ENCODE assay signal across 9 cellular contexts in genomic region chr6:167849846-167850459, GRCh38. TPM values are rescaled to one million over a fixed set of nuclear protein-coding genes. Genes with fewer than 3 reads are reported as not detected.
DNase-seq lines count a peak whose midpoint lies in the region; ATAC-seq and TF ChIP-seq lines count a peak whose summit lies in the region.
"Had no signal": no experiment of that assay in that cellular context is flagged by ENCODE, and none has a peak within 500 bp of the region (broad histone marks: within the 10 kb centered on the region; RNA-seq: fewer than 3 reads in every experiment).

No MANE protein-coding gene starts in this region.

- no peak overlapping the region for H2AK5ac ChIP-seq in mesendoderm (ENCODE audit: low read length)

- no peak for TF ChIP-seq CTCF in cardiac fibroblast (IDR thresholded peaks at IDR 0.05; ENCODE audit: low read depth, low read length)

- no peak overlapping the region for H4K8ac ChIP-seq in mesendoderm (ENCODE audit: low read depth, low read length)

- H3K4me3 ChIP-seq in cardiac fibroblast (replicated peaks in 1 of 2; ENCODE audit: low read depth in 2 of 2, low read length in 2 of 2) (no peak overlapping the region), mesendoderm (ENCODE audit: low read length) (no peak overlapping the region)

- peak; percentile 27 for DNase-seq in DMS53 treated with DMSO at 0.1 percent for 48 hours (lab: John Stamatoyannopoulos, UW; ENCODE audit: unreplicated experiment)
- peak; percentile 71 for DNase-seq in LoVo (ENCODE audit: low spot score)
- peak; percentile 38 to 47 for DNase-seq in cardiac fibroblast (ENCODE audit: low read depth in 2 of 2)
- DNase-seq in mesendoderm: peak; percentile 98
- DNase-seq in SKM-1 treated with dmso at 0.1 percent for 144 hours (lab: John Stamatoyannopoulos, UW; ENCODE audit: unreplicated experiment): no peak
- DNase-seq in HuH-7.5 (ENCODE audit: low spot score): no peak
- DNase-seq in activated CD4-positive, alpha-beta T cell treated with anti-CD3 and anti-CD28 coated beads for 1 hour: no peak
- DNase-seq: CD8-positive, alpha-beta T cell had no signal

- no peak overlapping the region for H2BK5ac ChIP-seq in mesendoderm (ENCODE audit: low read length)

- no CpG with 5 or more reads among the region's 4 CpGs for WGBS in mesendoderm (ENCODE audit: extremely low coverage, insufficient coverage, low lambda C conversion rate)

- H3K27me3 ChIP-seq in mesendoderm (ENCODE audit: insufficient read depth, low read length, poor library complexity): no peaks in the 10 kb centered on the region

- no peaks in the 10 kb centered on the region for H3K36me3 ChIP-seq in mesendoderm (ENCODE audit: control insufficient read depth, insufficient read depth, low read length)

- H3K56ac ChIP-seq in mesendoderm (ENCODE audit: low read length): no peak overlapping the region

- ATAC-seq in GM19324 (IDR thresholded peaks at IDR 0.05; ENCODE audit: low FRiP score, unreplicated experiment): no peak
- ATAC-seq: CD8-positive, alpha-beta T cell had no signal

- peaks cover 2% of the 10 kb centered on the region for H3K79me1 ChIP-seq in mesendoderm (ENCODE audit: low read length)

- H2BK120ac ChIP-seq in mesendoderm (ENCODE audit: low read depth, low read length): no peak overlapping the region

- no peak overlapping the region for H3K4me2 ChIP-seq in mesendoderm (ENCODE audit: low read length)

- H3K18ac ChIP-seq in mesendoderm (ENCODE audit: low read length): no peak overlapping the region

- H4K5ac ChIP-seq in mesendoderm (ENCODE audit: low read length): no peak overlapping the region

- no peak overlapping the region for H2BK15ac ChIP-seq in mesendoderm (replicated peaks; ENCODE audit: low read depth)

- no peak overlapping the region for H3K27ac ChIP-seq in mesendoderm (ENCODE audit: low read depth, low read length)

- no peak overlapping the region for H3K4ac ChIP-seq in mesendoderm (ENCODE audit: low read depth, low read length)

- H3K23ac ChIP-seq in mesendoderm (ENCODE audit: low read length): no peak overlapping the region

- H3K4me1 ChIP-seq in mesendoderm (ENCODE audit: control insufficient read depth, low read depth, low read length): peaks cover 10% of the 10 kb centered on the region

- no peak overlapping the region for H3K9ac ChIP-seq in mesendoderm (ENCODE audit: low read length)

- peaks cover 62% of the 10 kb centered on the region for H3K79me2 ChIP-seq in mesendoderm (ENCODE audit: control insufficient read depth, insufficient read depth, low read length)

RNA-seq across cellular contexts. Expression of gene AFDN, which starts 23.2 kb away (rescaled TPM):
- polyA plus RNA-seq in mesendoderm (2013, experiment 1 of 2): 115 TPM
- polyA plus RNA-seq in mesendoderm (2013, experiment 2 of 2): 113 TPM

Comparison
In these comparisons a context has a peak if more than half of its experiments do, and no peak if none do; other contexts are left out.
1. DNase-seq: peak in DMS53 treated with DMSO at 0.1 percent for 48 hours (single experiment), LoVo (single experiment), cardiac fibroblast (2 of 2) and mesendoderm (single experiment); none in SKM-1 treated with dmso at 0.1 percent for 144 hours (single experiment), HuH-7.5 (single experiment) and activated CD4-positive, alpha-beta T cell treated with anti-CD3 and anti-CD28 coated beads for 1 hour (single experiment).